Comparison of ENCODE assay signal across 21 cellular contexts in genomic region chr3:187852842-187853727, GRCh38.
A peak's percentile ranks its signal among the peaks of the same experiment; 100 is the strongest.
DNase-seq lines count a peak whose midpoint lies in the region; ATAC-seq and TF ChIP-seq lines count a peak whose summit lies in the region.
"Had no signal": no experiment of that assay in that cellular context is flagged by ENCODE, and none has a peak within 500 bp of the region (broad histone marks: within the 10 kb centered on the region; RNA-seq: fewer than 3 reads in every experiment).

No MANE protein-coding gene starts in this region.

- no peaks in the 10 kb centered on the region for H3K79me2 ChIP-seq in Loucy (ENCODE audit: insufficient read depth, low read length)
- no peaks in the 10 kb centered on the region for H3K79me2 ChIP-seq in osteoblast (ENCODE audit: insufficient read depth, low read length)
- H3K79me2 ChIP-seq in GM23338 (replicated peaks; ENCODE audit: insufficient read depth) = no peaks in the 10 kb centered on the region

- H2AFZ ChIP-seq in Loucy (ENCODE audit: low read length) (peak overlapping the region; percentile 2; the same call in 1 of the 2 replicates), osteoblast (ENCODE audit: low read length) (no peak overlapping the region), GM23338 (no peak overlapping the region)

- H3K36me3 ChIP-seq in Loucy (ENCODE audit: insufficient read depth, low read length) (no peaks in the 10 kb centered on the region), osteoblast (ENCODE audit: insufficient read depth, low read length) (no peaks in the 10 kb centered on the region), GM23338 (ENCODE audit: insufficient read depth) (no peaks in the 10 kb centered on the region; the same call in 1 of the 2 replicates)
- H3K36me3 ChIP-seq: MG63, right atrium auricular region had no signal

- H3K36me3 Mint-ChIP-seq in GM23338 (ENCODE audit: low read depth) = peaks cover 12% of the 10 kb centered on the region; the same call in 2 of the 3 replicates
- H3K36me3 Mint-ChIP-seq: activated CD4-positive, alpha-beta memory T cell treated with anti-CD3 and anti-CD28 coated beads for 36 hours; activated naive CD4-positive, alpha-beta T cell treated with anti-CD3 and anti-CD28 coated beads, Interleukin-2, amount 50 U/mL, for 24 hours; stimulated activated memory B cell treated with anti-CD40 and anti-IgM and Interleukin-4, amounts not matched to agents 10 μg/mL and 1 μg/mL and 100 μg/mL, for 72 hours had no signal

- no peak overlapping the region for H3K27ac Mint-ChIP-seq in GM23338
- H3K27ac Mint-ChIP-seq: activated CD4-positive, alpha-beta memory T cell treated with anti-CD3 and anti-CD28 coated beads for 36 hours; activated naive CD4-positive, alpha-beta T cell treated with anti-CD3 and anti-CD28 coated beads, Interleukin-2, amount 50 U/mL, for 24 hours; nephron; stimulated activated memory B cell treated with anti-CD40 and anti-IgM and Interleukin-4, amounts not matched to agents 10 μg/mL and 1 μg/mL and 100 μg/mL, for 72 hours had no signal

- H3K4me3 ChIP-seq in Loucy (ENCODE audit: low read length, poor library complexity, severe bottlenecking) (no peak overlapping the region), osteoblast (ENCODE audit: insufficient read depth, low read length) (no peak overlapping the region), GM23338 (no peak overlapping the region)
- H3K4me3 ChIP-seq: MG63, right atrium auricular region had no signal

- H3K27me3 ChIP-seq in Loucy (ENCODE audit: insufficient read depth, low read length, poor library complexity, severe bottlenecking) (no peaks in the 10 kb centered on the region), osteoblast (ENCODE audit: insufficient read depth, low read length) (no peaks in the 10 kb centered on the region), GM23338 (ENCODE audit: insufficient read depth) (no peaks in the 10 kb centered on the region)
- H3K27me3 ChIP-seq: MG63, right atrium auricular region had no signal

- no peak overlapping the region for H3K4me3 Mint-ChIP-seq in GM23338
- H3K4me3 Mint-ChIP-seq: activated CD4-positive, alpha-beta memory T cell treated with anti-CD3 and anti-CD28 coated beads for 36 hours; activated naive CD4-positive, alpha-beta T cell treated with anti-CD3 and anti-CD28 coated beads, Interleukin-2, amount 50 U/mL, for 24 hours; nephron; stimulated activated memory B cell treated with anti-CD40 and anti-IgM and Interleukin-4, amounts not matched to agents 10 μg/mL and 1 μg/mL and 100 μg/mL, for 72 hours had no signal

- H4K20me1 ChIP-seq in Loucy (ENCODE audit: insufficient read depth, low read length, poor library complexity, severe bottlenecking) (no peaks in the 10 kb centered on the region), osteoblast (ENCODE audit: insufficient read depth, low read length) (no peaks in the 10 kb centered on the region), GM23338 (replicated peaks; ENCODE audit: insufficient read depth) (no peaks in the 10 kb centered on the region)

- DNase-seq in EL (peak; percentile 6), osteoblast (ENCODE audit: insufficient read length, low spot score, missing footprints) (peak; percentile 17), NCI-H187 (lab: John Stamatoyannopoulos, UW) (no peak), GM23338 (ENCODE audit: low spot score) (no peak), NCI-H1092 (lab: John Stamatoyannopoulos, UW) (no peak)
- no peak for DNase-seq in NK-92 treated with Interleukin-12 subunit alpha and Interleukin-12 subunit beta, amount 100 ng/mL, for 24 hours (lab: John Stamatoyannopoulos, UW)
- DNase-seq: activated CD4-positive, alpha-beta memory T cell treated with anti-CD3 and anti-CD28 coated beads for 36 hours; cerebellar nuclear complex; hippocampal formation; MG63; NCI-H2081; NCI-H774; SHP77; stimulated activated CD4-positive, alpha-beta T cell treated with anti-CD3 and anti-CD28 coated beads, Interleukin-4, amount 100 ng/mL, for 4 hours had no signal

- H3F3A ChIP-seq in Loucy (ENCODE audit: low read depth) = no peaks in the 10 kb centered on the region
- no peaks in the 10 kb centered on the region for H3F3A ChIP-seq in GM23338 (replicated peaks; ENCODE audit: low read depth)

- TF ChIP-seq CTCF in Loucy (conservative IDR thresholded peaks at IDR 0.05; ENCODE audit: low read length) = no peak
- no peak for TF ChIP-seq CTCF in osteoblast (IDR thresholded peaks at IDR 0.05; ENCODE audit: extremely low read depth, low read depth, low read length)
- no peak for TF ChIP-seq CTCF in GM23338 (conservative IDR thresholded peaks at IDR 0.05; ENCODE audit: low read depth in 2 of 2)

- 0 out of 2 replicates have a peak, but pooled peaks cover 4% of the 10 kb centered on the region for H3K9me3 ChIP-seq in Loucy (ENCODE audit: insufficient read depth, low read depth, low read length)
- H3K9me3 ChIP-seq in osteoblast (ENCODE audit: low read depth, low read length) = no peaks in the 10 kb centered on the region
- H3K9me3 ChIP-seq: right atrium auricular region had no signal

- H3K4me1 ChIP-seq in Loucy (ENCODE audit: insufficient read depth, low read length, poor library complexity, severe bottlenecking) (peaks cover 14% of the 10 kb centered on the region), osteoblast (ENCODE audit: insufficient read depth, low read length) (no peaks in the 10 kb centered on the region), GM23338 (ENCODE audit: insufficient read depth) (no peaks in the 10 kb centered on the region)

- H3K4me1 Mint-ChIP-seq in GM23338 = no peaks in the 10 kb centered on the region
- H3K4me1 Mint-ChIP-seq: activated naive CD4-positive, alpha-beta T cell treated with anti-CD3 and anti-CD28 coated beads, Interleukin-2, amount 50 U/mL, for 24 hours; nephron; stimulated activated memory B cell treated with anti-CD40 and anti-IgM and Interleukin-4, amounts not matched to agents 10 μg/mL and 1 μg/mL and 100 μg/mL, for 72 hours had no signal

- peak; percentile 87 for ATAC-seq in esophagus mucosa
- no peak for ATAC-seq in GM23338
- ATAC-seq: stimulated activated memory B cell treated with anti-CD40 and anti-IgM and Interleukin-4, amounts not matched to agents 10 μg/mL and 1 μg/mL and 100 μg/mL, for 72 hours had no signal

- H3K9me3 Mint-ChIP-seq in GM23338 = peaks cover 10% of the 10 kb centered on the region; the same call in 2 of the 3 replicates
- H3K9me3 Mint-ChIP-seq: activated naive CD4-positive, alpha-beta T cell treated with anti-CD3 and anti-CD28 coated beads, Interleukin-2, amount 50 U/mL, for 24 hours; nephron; stimulated activated memory B cell treated with anti-CD40 and anti-IgM and Interleukin-4, amounts not matched to agents 10 μg/mL and 1 μg/mL and 100 μg/mL, for 72 hours had no signal

- no peaks in the 10 kb centered on the region for H3K9me2 ChIP-seq in Loucy (replicated peaks; ENCODE audit: low read depth, low read length)
- H3K9me2 ChIP-seq in GM23338 (ENCODE audit: insufficient read depth) = 0 out of 2 replicates have a peak, but pooled peaks cover 4% of the 10 kb centered on the region

- no peaks in the 10 kb centered on the region for H3K27me3 Mint-ChIP-seq in GM23338 (ENCODE audit: insufficient read depth, low read depth, poor library complexity)
- H3K27me3 Mint-ChIP-seq: activated CD4-positive, alpha-beta memory T cell treated with anti-CD3 and anti-CD28 coated beads for 36 hours; activated naive CD4-positive, alpha-beta T cell treated with anti-CD3 and anti-CD28 coated beads, Interleukin-2, amount 50 U/mL, for 24 hours; stimulated activated memory B cell treated with anti-CD40 and anti-IgM and Interleukin-4, amounts not matched to agents 10 μg/mL and 1 μg/mL and 100 μg/mL, for 72 hours had no signal

- H3K4me2 ChIP-seq in Loucy (ENCODE audit: low read depth, low read length, poor library complexity, severe bottlenecking) = no peak overlapping the region
- H3K4me2 ChIP-seq in osteoblast (ENCODE audit: insufficient read depth, low read length) = no peak overlapping the region
- H3K4me2 ChIP-seq in GM23338 = no peak overlapping the region

- no peak overlapping the region for H3K27ac ChIP-seq in osteoblast (ENCODE audit: low read depth, low read length)
- no peak overlapping the region for H3K27ac ChIP-seq in GM23338 (ENCODE audit: low read depth)
- H3K27ac ChIP-seq: HL-60, right atrium auricular region had no signal

- no peak overlapping the region for H3K9ac ChIP-seq in Loucy (ENCODE audit: low read depth, low read length, poor library complexity, severe bottlenecking)

TF ChIP-seq in GM23338, 12 proteins besides CTCF, POLR2A, EP300 and RAD21 (continues in another document):
- TF ChIP-seq ZNF114 (CRISPR knock-in tag; IDR thresholded peaks at IDR 0.05) (no peak), ZNF331 (CRISPR knock-in tag; IDR thresholded peaks at IDR 0.05; ENCODE audit: low read depth) (no peak), EZH2 (IDR thresholded peaks at IDR 0.05; ENCODE audit: low read depth, unreplicated experiment) (no peak), REST (IDR thresholded peaks at IDR 0.05; ENCODE audit: unreplicated experiment) (no peak)

Comparison
In these comparisons a context has a peak if more than half of its experiments do, and no peak if none do; other contexts are left out.
1. DNase-seq: peak in EL (single experiment) and osteoblast (single experiment); none in NK-92 treated with Interleukin-12 subunit alpha and Interleukin-12 subunit beta, amount 100 ng/mL, for 24 hours (single experiment), NCI-H187 (0 of 2), GM23338 (single experiment) and NCI-H1092 (single experiment).